35 cellular contexts compared by ENCODE assay signal in the genomic region with DNA sequence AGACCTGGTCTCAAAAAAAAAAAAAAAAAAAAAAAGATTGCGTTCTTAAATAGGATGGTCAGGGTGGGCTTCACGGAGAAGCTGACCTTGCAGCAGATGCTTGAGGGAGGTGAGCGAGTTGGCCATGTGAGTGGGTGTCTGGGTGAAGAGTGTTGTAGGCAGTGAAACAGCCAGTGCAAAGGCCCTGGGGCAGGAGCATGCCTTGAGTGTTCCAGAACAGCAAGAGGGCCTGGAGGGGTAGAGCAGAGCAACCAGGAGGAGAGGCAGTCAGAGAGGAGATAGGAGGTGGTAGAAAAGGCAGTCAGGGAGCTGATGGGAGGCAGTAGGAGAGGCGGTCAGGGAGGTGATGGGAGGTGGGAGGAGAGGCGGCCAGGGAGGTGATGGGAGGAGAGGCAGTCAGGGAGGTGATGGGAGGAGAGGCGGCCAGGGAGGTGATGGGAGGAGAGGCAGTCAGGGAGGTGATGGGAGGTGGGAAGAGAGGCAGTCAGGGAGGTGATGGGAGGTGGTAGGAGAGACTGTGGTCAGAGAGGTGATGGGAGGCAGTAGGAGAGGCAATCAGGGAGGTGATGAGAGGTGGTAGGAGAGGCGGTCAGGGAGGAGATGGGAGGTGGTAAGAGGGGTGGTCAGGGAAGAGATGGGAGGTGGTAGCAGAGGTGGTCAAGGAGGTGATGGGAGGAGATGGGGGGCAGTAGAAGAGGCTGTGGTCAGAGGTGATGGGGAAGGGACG. TPM values are rescaled to one million over a fixed set of nuclear protein-coding genes. Genes with fewer than 3 reads are reported as not detected.
"Had no signal": no experiment of that assay in that cellular context is flagged by ENCODE, and none has a peak within 500 bp of the region (broad histone marks: within the 10 kb centered on the region; RNA-seq: fewer than 3 reads in every experiment).

No MANE protein-coding gene starts in this region.

- DNase-seq: cortex of kidney; dorsolateral prefrontal cortex; effector CD4-positive, alpha-beta T cell; foreskin fibroblast; gastrocnemius medialis; heart left ventricle; kidney; natural killer cell; stimulated activated CD4-positive, alpha-beta T cell treated with anti-CD3 and anti-CD28 coated beads, Interleukin-2, amount 100 ng/mL, for 24 hours; stimulated activated CD4-positive, alpha-beta T cell treated with anti-CD3 and anti-CD28 coated beads, Interleukin-4, amount 100 ng/mL, for 24 hours; stimulated activated naive CD4-positive, alpha-beta T cell treated with Interleukin-2 at 50 U/mL for 16 hours; stomach; thyroid gland; trophoblast cell had no signal

- H3K36me3 Mint-ChIP-seq: natural killer cell; stimulated activated effector memory CD8-positive, alpha-beta T cell treated with anti-CD3 and anti-CD28 coated beads, Interleukin-12 subunit alpha, Interleukin-12 subunit beta, amount 100 ng/mL, for 72 hours had no signal

- H3K9me3 Mint-ChIP-seq: memory B cell; natural killer cell; stimulated activated effector memory CD8-positive, alpha-beta T cell treated with anti-CD3 and anti-CD28 coated beads, Interleukin-12 subunit alpha, Interleukin-12 subunit beta, amount 100 ng/mL, for 72 hours had no signal

- H3K27ac Mint-ChIP-seq: memory B cell; natural killer cell; stimulated activated effector memory CD8-positive, alpha-beta T cell treated with anti-CD3 and anti-CD28 coated beads, Interleukin-12 subunit alpha, Interleukin-12 subunit beta, amount 100 ng/mL, for 72 hours had no signal

- H3K27ac ChIP-seq: dorsolateral prefrontal cortex, epithelial cell of prostate, gastrocnemius medialis, heart left ventricle, hepatocyte, parathyroid adenoma, prostate gland, right atrium auricular region, sigmoid colon, stomach, thyroid gland, vagina had no signal

- H3K9me3 ChIP-seq: gastrocnemius medialis, heart left ventricle, prostate gland, right atrium auricular region, sigmoid colon, stomach, thyroid gland, vagina had no signal

- ATAC-seq: esophagus mucosa; gastrocnemius medialis; heart left ventricle; left lobe of liver; natural killer cell; stimulated activated effector memory CD8-positive, alpha-beta T cell treated with anti-CD3 and anti-CD28 coated beads, Interleukin-12 subunit alpha, Interleukin-12 subunit beta, amount 100 ng/mL, for 72 hours had no signal

- H3K36me3 ChIP-seq: gastrocnemius medialis, heart left ventricle, prostate gland, right atrium auricular region, sigmoid colon, stomach, thyroid gland, vagina had no signal

- H3K9ac ChIP-seq: parathyroid adenoma had no signal

- H3K4me1 ChIP-seq: gastrocnemius medialis, heart left ventricle, parathyroid adenoma, prostate gland, right atrium auricular region, sigmoid colon, stomach, thyroid gland, vagina had no signal

- H3K4me3 ChIP-seq: dorsolateral prefrontal cortex, gastrocnemius medialis, heart left ventricle, hepatocyte, lung, prostate gland, right atrium auricular region, sigmoid colon, stomach, thyroid gland, vagina had no signal

- H3K27me3 ChIP-seq: hepatocyte, right atrium auricular region, thyroid gland, vagina had no signal

- H3K4me3 Mint-ChIP-seq: memory B cell; natural killer cell; stimulated activated effector memory CD8-positive, alpha-beta T cell treated with anti-CD3 and anti-CD28 coated beads, Interleukin-12 subunit alpha, Interleukin-12 subunit beta, amount 100 ng/mL, for 72 hours had no signal

RNA-seq across cellular contexts. Expression of a gene that starts 20.2 kb away (rescaled TPM):
- total RNA-seq: dorsolateral prefrontal cortex, esophagus mucosa, gastrocnemius medialis, glomerular endothelial cell, heart left ventricle, hepatocyte, kidney, left lobe of liver, liver, lung, mononuclear cell, natural killer cell, osteoblast, prostate gland, right atrium auricular region, sigmoid colon, skeletal muscle tissue, stomach, subcutaneous adipose tissue, temporal lobe, thyroid gland, ureter, vagina had no signal
- polyA plus RNA-seq: heart left ventricle, hepatocyte, liver, lung, neural cell, sigmoid colon, stomach had no signal

RNA-seq across cellular contexts. Expression of a gene that starts 43.8 kb away (rescaled TPM):
- total RNA-seq: esophagus mucosa, gastrocnemius medialis, glomerular endothelial cell, hepatocyte, osteoblast, prostate gland, sigmoid colon had no signal
- polyA plus RNA-seq: hepatocyte, neural cell had no signal
